In genomic region chr1:58584082-58584895, GRCh38 we compare ENCODE assay signal across 1 cellular context.
TF ChIP-seq lines count a peak whose summit lies in the region.

No MANE protein-coding gene starts in this region.

TF ChIP-seq in K562, 482 proteins besides CTCF, POLR2A, EP300 and RAD21 (continued from another document and continues in another):
- TF ChIP-seq BACH1 (tag; IDR thresholded peaks at IDR 0.05) (no peak), TEAD4 (IDR thresholded peaks at IDR 0.05; ENCODE audit: low read length) (peak; percentile 43; the same call in 1 of the 2 replicates), TEAD4 (CRISPR knock-in tag; IDR thresholded peaks at IDR 0.05; ENCODE audit: borderline replicate concordance) (no peak), HLTF (IDR thresholded peaks at IDR 0.05) (no peak), E2F5 (CRISPR knock-in tag; IDR thresholded peaks at IDR 0.05) (no peak), PTRF (tag; IDR thresholded peaks at IDR 0.05) (no peak), MNT (conservative IDR thresholded peaks at IDR 0.05) (no peak), ZNF239 (CRISPR knock-in tag; IDR thresholded peaks at IDR 0.05) (no peak), PYGO2 (tag; IDR thresholded peaks at IDR 0.05) (no peak), SNAPC5 (CRISPR knock-in tag; IDR thresholded peaks at IDR 0.05) (no peak), RNF2 (IDR thresholded peaks at IDR 0.05) (no peak), NUFIP1 (IDR thresholded peaks at IDR 0.05; ENCODE audit: partially characterized antibody) (no peak), ZNF121 (CRISPR knock-in tag; conservative IDR thresholded peaks at IDR 0.05) (no peak), CGGBP1 (CRISPR knock-in tag; IDR thresholded peaks at IDR 0.05) (no peak), RBM25 (IDR thresholded peaks at IDR 0.05; ENCODE audit: low read depth, low read length, severe bottlenecking) (peak; percentile 30), GTF2B (IDR thresholded peaks at IDR 0.05; ENCODE audit: extremely low read depth, insufficient read length) (no peak), SRSF1 (IDR thresholded peaks at IDR 0.05; ENCODE audit: low read depth, low read length) (no peak), ZNF316 (IDR thresholded peaks at IDR 0.05) (no peak), ZFP30 (CRISPR knock-in tag; IDR thresholded peaks at IDR 0.05; ENCODE audit: borderline replicate concordance) (no peak), ZNF431 (CRISPR knock-in tag; IDR thresholded peaks at IDR 0.05) (no peak), HOXB6 (CRISPR knock-in tag; IDR thresholded peaks at IDR 0.05; ENCODE audit: borderline replicate concordance) (no peak), FIP1L1 (IDR thresholded peaks at IDR 0.05; ENCODE audit: low read depth, low read length, poor library complexity, severe bottlenecking) (no peak), FOXM1 (IDR thresholded peaks at IDR 0.05; ENCODE audit: low read depth) (no peak), FOXM1 (CRISPR knock-in tag; IDR thresholded peaks at IDR 0.05; ENCODE audit: low read depth) (no peak), TCF3 (CRISPR knock-in tag; IDR thresholded peaks at IDR 0.05) (peak; percentile 41; the same call in 1 of the 2 replicates), ZNF197 (CRISPR knock-in tag; IDR thresholded peaks at IDR 0.05; ENCODE audit: low read depth) (no peak), FOXP4 (CRISPR knock-in tag; IDR thresholded peaks at IDR 0.05; ENCODE audit: borderline replicate concordance) (no peak), ZNF146 (CRISPR knock-in tag; IDR thresholded peaks at IDR 0.05; ENCODE audit: unreplicated experiment) (no peak), LEF1 (IDR thresholded peaks at IDR 0.05) (no peak), ARID3A (IDR thresholded peaks at IDR 0.05; ENCODE audit: borderline replicate concordance, low read depth, low read length) (no peak), SLC30A9 (CRISPR knock-in tag; IDR thresholded peaks at IDR 0.05) (no peak), TARDBP (IDR thresholded peaks at IDR 0.05) (no peak), ATF3 (IDR thresholded peaks at IDR 0.05) (peak; percentile 41), ATF3 (CRISPR knock-in tag; conservative IDR thresholded peaks at IDR 0.05) (no peak), NCOA1 (IDR thresholded peaks at IDR 0.05; ENCODE audit: low read depth) (no peak), ELF2 (CRISPR knock-in tag; IDR thresholded peaks at IDR 0.05) (no peak), JUND (IDR thresholded peaks at IDR 0.05; ENCODE audit: borderline replicate concordance, low read depth, low read length) (peak; percentile 66; the same call in 1 of the 2 replicates), JUND (tag; IDR thresholded peaks at IDR 0.05; ENCODE audit: borderline replicate concordance, low read depth, low read length) (peak; percentile 67; the same call in 1 of the 3 replicates), JUNB (CRISPR knock-in tag; conservative IDR thresholded peaks at IDR 0.05) (no peak), PURB (CRISPR knock-in tag; IDR thresholded peaks at IDR 0.05; ENCODE audit: low read depth) (no peak), MBD1 (CRISPR knock-in tag; IDR thresholded peaks at IDR 0.05) (no peak), RHOXF2B (CRISPR knock-in tag; conservative IDR thresholded peaks at IDR 0.05) (no peak), KDM1A (IDR thresholded peaks at IDR 0.05) (no peak), KDM5B (IDR thresholded peaks at IDR 0.05; ENCODE audit: insufficient replicate concordance, low read depth, low read length) (no peak), POU5F1 (IDR thresholded peaks at IDR 0.05; ENCODE audit: borderline replicate concordance, low read depth, low read length, partially characterized antibody) (no peak), CEBPB (tag; IDR thresholded peaks at IDR 0.05) (peak; percentile 58), SNIP1 (IDR thresholded peaks at IDR 0.05; ENCODE audit: low read depth) (no peak), POLR2AphosphoS2 (IDR thresholded peaks at IDR 0.05; ENCODE audit: low read length) (no peak), CEBPG (CRISPR knock-in tag; IDR thresholded peaks at IDR 0.05) (no peak), CEBPG (tag; conservative IDR thresholded peaks at IDR 0.05 in 1 of 2, IDR thresholded peaks at IDR 0.05 in 1 of 2) (peak in 1 of 2 experiments; percentile 57; a peak in 2 of 4 replicates), CBFA2T2 (conservative IDR thresholded peaks at IDR 0.05) (peak; percentile 37; the same call in 1 of the 2 replicates), ZNF324 (CRISPR knock-in tag; IDR thresholded peaks at IDR 0.05) (no peak), SIN3A (IDR thresholded peaks at IDR 0.05; ENCODE audit: borderline replicate concordance in 2 of 2, control insufficient read depth in 1 of 2, low read depth in 2 of 2, low read length in 2 of 2) (no peak), ZBTB33 (CRISPR knock-in tag; IDR thresholded peaks at IDR 0.05) (no peak), SIX5 (IDR thresholded peaks at IDR 0.05; ENCODE audit: borderline replicate concordance in 1 of 2, insufficient read depth in 1 of 2, low read depth in 1 of 2, low read length in 2 of 2) (no peak), NR2F6 (CRISPR knock-in tag; IDR thresholded peaks at IDR 0.05) (no peak), AFF1 (IDR thresholded peaks at IDR 0.05; ENCODE audit: low read depth in 1 of 2, partially characterized antibody in 2 of 2) (no peak), ZNF143 (CRISPR knock-in tag; IDR thresholded peaks at IDR 0.05) (no peak), HDAC3 (IDR thresholded peaks at IDR 0.05; ENCODE audit: borderline replicate concordance, partially characterized antibody) (no peak), HCFC1 (IDR thresholded peaks at IDR 0.05; ENCODE audit: low read depth, low read length) (no peak)
